Comparison of ENCODE assay signal across 8 cellular contexts in the genomic region with DNA sequence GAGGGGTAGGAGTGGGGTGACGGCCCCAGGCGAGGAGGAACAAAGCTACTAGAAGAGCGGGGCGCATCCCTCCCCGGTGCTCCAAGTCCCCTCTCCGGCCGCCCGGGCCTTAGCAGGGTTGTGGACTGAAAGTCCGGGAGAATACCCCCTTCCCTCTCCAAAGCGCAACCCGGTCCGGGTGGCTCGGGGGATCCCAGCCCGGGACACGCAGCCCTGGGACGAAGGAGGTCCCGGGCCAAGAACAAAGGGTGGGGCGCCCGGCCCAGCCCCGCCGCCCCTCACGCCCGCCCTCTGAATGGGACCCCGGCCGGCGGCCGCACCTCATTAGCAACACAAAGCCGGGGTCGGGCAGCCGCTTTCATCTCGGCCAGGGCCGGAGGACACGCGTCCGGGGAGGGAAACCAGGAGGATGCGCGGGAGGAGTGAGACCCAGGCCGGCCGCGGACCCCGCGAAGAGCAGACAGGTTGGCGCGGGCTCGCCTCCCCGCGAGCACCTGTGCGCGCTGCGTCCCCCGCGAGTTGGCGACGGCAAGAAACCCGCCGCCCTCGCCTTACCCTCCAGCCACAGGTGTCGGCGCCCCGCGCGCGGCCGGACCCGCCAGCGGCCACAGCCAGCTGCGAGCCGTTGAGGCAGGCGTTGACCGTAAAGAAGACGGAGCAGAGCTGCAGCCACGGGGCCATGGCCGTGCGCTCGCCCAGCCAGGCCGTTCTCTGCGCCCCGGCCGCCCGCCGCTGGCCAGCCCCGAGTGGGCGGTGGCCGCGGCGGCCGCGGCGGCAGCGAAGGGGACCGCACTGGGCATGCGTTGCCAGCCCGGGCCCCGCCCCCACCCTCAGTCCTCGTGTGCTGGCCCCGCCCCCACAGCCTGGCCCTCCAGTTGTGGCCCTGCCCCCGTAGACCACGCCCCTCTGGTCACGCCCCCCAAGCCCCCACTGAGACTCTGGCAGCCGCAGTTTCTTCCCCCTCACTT. TPM values are rescaled to one million over a fixed set of nuclear protein-coding genes. Genes with fewer than 3 reads are reported as not detected.
A peak's percentile ranks its signal among the peaks of the same experiment; 100 is the strongest.
DNase-seq lines count a peak whose midpoint lies in the region; ATAC-seq and TF ChIP-seq lines count a peak whose summit lies in the region.

A gene (minus strand): TSS at position 748 of the 968 bp plus-strand sequence. CDS start 67 bp downstream, at position 681.

- peak; percentile 58 for ATAC-seq in activated CD8-positive, alpha-beta T cell treated with anti-CD3 and anti-CD28 coated beads, Interleukin-2, amount 10 ng/mL, durations not matched to agents 7 days and 5 days
- ATAC-seq in mucosa of descending colon (peak; percentile 91), HG03442 (IDR thresholded peaks at IDR 0.05; ENCODE audit: unreplicated experiment) (no peak)

- CTCF ChIA-PET in HEK293T (lab: Yijun Ruan, JAX): no interaction called here
- CTCF ChIA-PET in activated CD8-positive, alpha-beta T cell treated with anti-CD3 and anti-CD28 coated beads, Interleukin-2, amount 10 ng/mL, durations not matched to agents 7 days and 5 days (lab: Charles Lee): no interaction called here

- peak within 1 kb of the TSS; percentile 63 for H3K4me3 Mint-ChIP-seq in activated CD8-positive, alpha-beta T cell treated with anti-CD3 and anti-CD28 coated beads, Interleukin-2, amount 10 ng/mL, durations not matched to agents 7 days and 5 days

- H3K9me3 ChIP-seq in mucosa of descending colon: no peaks in the 10 kb centered on the region

- DNase-seq in COR-L47 (lab: John Stamatoyannopoulos, UW) (peak; percentile 55), HEK293T (ENCODE audit: extremely low spot score) (peak; percentile 96), NCI-H460 (ENCODE audit: extremely low read depth, low read depth) (peak; percentile 74), epithelial cell of proximal tubule (ENCODE audit: low read depth) (no peak), mucosa of descending colon (peak; percentile 78 to 84 (median 80))
- DNase-seq in activated CD8-positive, alpha-beta T cell treated with anti-CD3 and anti-CD28 coated beads, Interleukin-2, amount 10 ng/mL, durations not matched to agents 7 days and 5 days: peak; percentile 66
- peak; percentile 8 to 13 for DNase-seq in stimulated activated CD8-positive, alpha-beta memory T cell treated with anti-CD3 and anti-CD28 coated beads, Interleukin-7, amount 100 ng/mL, for 1 hour (ENCODE audit: low read depth in 2 of 2)

- H3K4me1 Mint-ChIP-seq in activated CD8-positive, alpha-beta T cell treated with anti-CD3 and anti-CD28 coated beads, Interleukin-2, amount 10 ng/mL, durations not matched to agents 7 days and 5 days (ENCODE audit: low read depth): peaks cover 9% of the 10 kb centered on the region

- intact Hi-C loops in mucosa of descending colon (cut with DNase I, micrococcal nuclease): loop anchor here in 1 of 2 donors (10.0 kb wide), 1 partner anchor 60 kb away; no protein-coding TSS in a partner anchor

- peaks cover 24% of the 10 kb centered on the region for H3K4me1 ChIP-seq in mucosa of descending colon (ENCODE audit: low read depth)

- H3K27me3 Mint-ChIP-seq in activated CD8-positive, alpha-beta T cell treated with anti-CD3 and anti-CD28 coated beads, Interleukin-2, amount 10 ng/mL, durations not matched to agents 7 days and 5 days (ENCODE audit: low read depth): peaks cover 72% of the 10 kb centered on the region

- no peak within 1 kb of the TSS for H3K27ac Mint-ChIP-seq in activated CD8-positive, alpha-beta T cell treated with anti-CD3 and anti-CD28 coated beads, Interleukin-2, amount 10 ng/mL, durations not matched to agents 7 days and 5 days

- TF ChIP-seq CTCF in epithelial cell of proximal tubule (conservative IDR thresholded peaks at IDR 0.05; ENCODE audit: low read depth, low read length): no peak
- no peak for TF ChIP-seq CTCF in mucosa of descending colon (IDR thresholded peaks at IDR 0.05)

- H3K9me3 Mint-ChIP-seq in activated CD8-positive, alpha-beta T cell treated with anti-CD3 and anti-CD28 coated beads, Interleukin-2, amount 10 ng/mL, durations not matched to agents 7 days and 5 days (ENCODE audit: insufficient read depth): no peaks in the 10 kb centered on the region

- peak within 1 kb of the TSS; percentile 76 for H3K4me3 ChIP-seq in epithelial cell of proximal tubule (ENCODE audit: low read depth, low read length)
- peak within 1 kb of the TSS; percentile 19 for H3K4me3 ChIP-seq in mucosa of descending colon

- H3K36me3 ChIP-seq in mucosa of descending colon (ENCODE audit: low read depth): no peaks in the 10 kb centered on the region

- POLR2A ChIA-PET in HEK293T (lab: Yijun Ruan, JAX): interaction anchor here (0.5 to 0.6 kb wide), 2 partner anchors 14 to 92 kb away, joined by 3 read pairs; no protein-coding TSS in a partner anchor
- POLR2A ChIA-PET in activated CD8-positive, alpha-beta T cell treated with anti-CD3 and anti-CD28 coated beads, Interleukin-2, amount 10 ng/mL, durations not matched to agents 7 days and 5 days (lab: Charles Lee): no interaction called here

- no peaks in the 10 kb centered on the region for H3K36me3 Mint-ChIP-seq in activated CD8-positive, alpha-beta T cell treated with anti-CD3 and anti-CD28 coated beads, Interleukin-2, amount 10 ng/mL, durations not matched to agents 7 days and 5 days (ENCODE audit: low read depth)

TF ChIP-seq in HEK293T, 16 proteins besides CTCF, POLR2A, EP300 and RAD21:
- TF ChIP-seq FOXK2 (IDR thresholded peaks at IDR 0.05): no peak
- peak; percentile 54 for TF ChIP-seq L3MBTL2 (conservative IDR thresholded peaks at IDR 0.05)
TF ChIP-seq in HEK293T: peak in this region for 1.

RNA-seq across cellular contexts. Expression of the gene that starts here (rescaled TPM):
- 0.29 and 0.62 TPM in 2 replicates for total RNA-seq in NCI-H460 (2014; rRNA removed; shearing (Covaris generic))
- 0.05 TPM in 1 of 2 replicates, not detected in the other for polyA plus RNA-seq in NCI-H460 (2014; cell fraction: nucleus; rRNA removed)
- total RNA-seq in activated CD8-positive, alpha-beta T cell treated with anti-CD3 and anti-CD28 coated beads, Interleukin-2, amount 10 ng/mL, durations not matched to agents 7 days and 5 days: not detected
- total RNA-seq in epithelial cell of proximal tubule (13.2 and 28.2 TPM in 2 replicates), mucosa of descending colon (10 to 100 TPM in 1 of 3 donors, 1 to 10 TPM in 2; 1.2 to 14.8 (median 1.4) TPM)

Comparison
In these comparisons a context has a peak if more than half of its experiments do, and no peak if none do; other contexts are left out.
1. Peak in DNase-seq in NCI-H460; RNA of the gene not detected or under 1 TPM.
2. Peak in DNase-seq and ATAC-seq in activated CD8-positive, alpha-beta T cell treated with anti-CD3 and anti-CD28 coated beads, Interleukin-2, amount 10 ng/mL, durations not matched to agents 7 days and 5 days; RNA of the gene not detected or under 1 TPM.